33 cellular contexts compared by ENCODE assay signal in the genomic region with DNA sequence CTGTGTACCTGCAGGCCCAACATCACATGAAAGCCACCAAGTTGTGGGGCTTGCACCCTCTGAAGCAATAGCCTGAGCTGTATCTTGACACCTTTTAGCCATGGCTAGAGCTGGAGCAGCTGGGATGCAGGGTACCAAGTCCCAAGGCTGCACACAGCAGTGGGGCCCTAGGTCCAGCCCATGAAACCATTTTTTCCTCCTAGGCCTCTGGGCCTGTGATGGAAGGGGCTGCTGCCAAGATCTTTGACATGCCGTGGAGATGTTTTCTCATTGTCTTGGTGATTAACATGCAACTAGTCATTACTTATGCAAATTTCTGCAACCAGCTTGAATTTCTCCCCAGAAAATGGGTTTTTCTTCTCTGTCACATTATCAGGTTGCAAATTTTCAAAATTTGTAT.
"Had no signal": no experiment of that assay in that cellular context is flagged by ENCODE, and none has a peak within 500 bp of the region (broad histone marks: within the 10 kb centered on the region; RNA-seq: fewer than 3 reads in every experiment).

No MANE protein-coding gene starts in this region.

- H3K27ac ChIP-seq: adrenal gland, ascending aorta, body of pancreas, brain microvascular endothelial cell, breast epithelium, cardiac muscle cell had no signal

- DNase-seq: activated effector memory CD4-positive, alpha-beta T cell treated with anti-CD3 and anti-CD28 coated beads, Interleukin-2, amount 50 U/mL, for 16 hours; activated effector memory CD4-positive, alpha-beta T cell treated with Interleukin-2 at 50 U/mL for 16 hours; activated gamma-delta T cell; activated gamma-delta T cell treated with Interleukin-2 at 50 U/mL for 16 hours; activated naive CD4-positive, alpha-beta T cell; activated naive CD4-positive, alpha-beta T cell treated with anti-CD3 and anti-CD28 coated beads for 36 hours; activated naive CD4-positive, alpha-beta T cell treated with anti-CD3 and anti-CD28 coated beads, Interleukin-2, amount 10 ng/mL, durations not matched to agents 7 days and 5 days; activated naive CD4-positive, alpha-beta T cell treated with anti-CD3 and anti-CD28 coated beads, Interleukin-2, amount 50 U/mL, for 16 hours; activated naive CD4-positive, alpha-beta T cell treated with Interleukin-2 at 50 U/mL for 16 hours; activated naive CD8-positive, alpha-beta T cell treated with anti-CD3 and anti-CD28 coated beads for 36 hours; activated naive CD8-positive, alpha-beta T cell treated with anti-CD3 and anti-CD28 coated beads, Interleukin-2, amount 10 ng/mL, durations not matched to agents 7 days and 5 days; activated naive CD8-positive, alpha-beta T cell treated with anti-CD3 and anti-CD28 coated beads, Interleukin-2, amount 50 U/mL, for 24 hours; activated T-cell treated with anti-CD3 and anti-CD28 coated beads, Interleukin-2, amount 50 U/mL, for 24 hours; activated T-cell treated with anti-CD3 and anti-CD28 coated beads, Interleukin-2, amount 50 U/mL, for 4 hours; activated T-cell treated with anti-CD3 and anti-CD28 coated beads, Interleukin-2, amount 50 U/mL, for 48 hours; activated T-cell treated with anti-CD3 and anti-CD28 coated beads, Interleukin-2, amount 50 U/mL, for 72 hours; adrenal gland; amniotic stem cell; amygdala; anterior cingulate cortex; aorta; body of pancreas; brain microvascular endothelial cell; caudate nucleus; central memory CD4-positive, alpha-beta T cell; cerebellar nuclear complex had no signal

- ATAC-seq: activated naive CD4-positive, alpha-beta T cell treated with anti-CD3 and anti-CD28 coated beads, Interleukin-2, amount 50 U/mL, for 72 hours; activated naive CD8-positive, alpha-beta T cell treated with anti-CD3 and anti-CD28 coated beads, Interleukin-2, amount 50 U/mL, for 24 hours; activated T-cell treated with anti-CD3 and anti-CD28 coated beads, Interleukin-2, amount 50 U/mL, for 4 hours; activated T-cell treated with anti-CD3 and anti-CD28 coated beads, Interleukin-2, amount 50 U/mL, for 72 hours; activated T-helper 17 cell treated with anti-CD3 and anti-CD28 coated beads, Interleukin-2, amount 50 U/mL, for 72 hours; body of pancreas had no signal

- H3K36me3 ChIP-seq: adrenal gland, ascending aorta, brain microvascular endothelial cell, breast epithelium, cardiac muscle cell had no signal

- FAIRE-seq: astrocyte, bronchial epithelial cell had no signal

- H3K9me3 ChIP-seq: adrenal gland, ascending aorta had no signal

- H3K27me3 ChIP-seq: adrenal gland, ascending aorta, body of pancreas, brain microvascular endothelial cell, breast epithelium, cardiac muscle cell had no signal

- H3K4me3 ChIP-seq: adrenal gland, ascending aorta, body of pancreas, breast epithelium, cardiac muscle cell had no signal

- H3K4me1 ChIP-seq: adrenal gland, ascending aorta, body of pancreas, breast epithelium had no signal
